Comparison of ENCODE assay signal across 12 cellular contexts in genomic region chr2:223612501-223612900, GRCh38. TPM values are rescaled to one million over a fixed set of nuclear protein-coding genes. Genes with fewer than 3 reads are reported as not detected.
DNase-seq lines count a peak whose midpoint lies in the region; ATAC-seq and TF ChIP-seq lines count a peak whose summit lies in the region.
"Had no signal": no experiment of that assay in that cellular context is flagged by ENCODE, and none has a peak within 500 bp of the region (broad histone marks: within the 10 kb centered on the region; RNA-seq: fewer than 3 reads in every experiment).

No MANE protein-coding gene starts in this region.

- peak overlapping the region; percentile 41 for H3K4me3 ChIP-seq in fibroblast of mammary gland (ENCODE audit: control insufficient read depth, low read depth, low read length)
- H3K4me3 ChIP-seq in neuron (ENCODE audit: low read length) = peak overlapping the region; percentile 57
- H3K4me3 ChIP-seq: BLaER1 had no signal

- no peaks in the 10 kb centered on the region for H3K9me3 ChIP-seq in neuron (ENCODE audit: low read length)

- peaks cover 10% of the 10 kb centered on the region for H3K4me1 ChIP-seq in neuron (ENCODE audit: insufficient read depth, low read length)

- H3K36me3 ChIP-seq in neuron (ENCODE audit: insufficient read depth, low read length) = no peaks in the 10 kb centered on the region
- H3K36me3 ChIP-seq: BLaER1 had no signal

- peak overlapping the region; percentile 41 for H3K27ac ChIP-seq in 22Rv1
- H3K27ac ChIP-seq: BLaER1 had no signal

- H2AFZ ChIP-seq in neuron (ENCODE audit: low read depth, low read length) = peak overlapping the region; percentile 94

- ATAC-seq in HG03139 (IDR thresholded peaks at IDR 0.05; ENCODE audit: unreplicated experiment) = no peak

- DNase-seq in SK-N-DZ (ENCODE audit: low spot score) (peak; percentile 8), fibroblast of mammary gland (ENCODE audit: low read depth) (no peak), epidermal melanocyte (ENCODE audit: insufficient read length, low spot score) (no peak), NCI-H1436 (lab: John Stamatoyannopoulos, UW) (no peak)
- DNase-seq in stimulated activated naive CD4-positive, alpha-beta T cell (lab: John Stamatoyannopoulos, UW) = no peak
- DNase-seq: activated CD8-positive, alpha-beta memory T cell treated with anti-CD3 and anti-CD28 coated beads, Interleukin-2, amount 50 U/mL, for 48 hours; effector CD4-positive, alpha-beta T cell; RPMI8226 had no signal

- H3K27me3 ChIP-seq in neuron (ENCODE audit: insufficient read depth, low read length) = no peaks in the 10 kb centered on the region
- H3K27me3 ChIP-seq: BLaER1 had no signal

- no peak for TF ChIP-seq CTCF in 22Rv1 (IDR thresholded peaks at IDR 0.05)
- TF ChIP-seq CTCF in fibroblast of mammary gland (conservative IDR thresholded peaks at IDR 0.05; ENCODE audit: control insufficient read depth, insufficient read depth, low read depth, low read length) = no peak

RNA-seq across cellular contexts. Expression of gene SCG2, which starts 10.3 kb away (rescaled TPM):
- polyA plus RNA-seq in SK-N-DZ (2014; cell fraction: cytosol; rRNA removed) = 54.6 and 64.5 TPM in 2 replicates
- polyA plus RNA-seq in SK-N-DZ (2014; cell fraction: nucleus; rRNA removed) = 22.2 and 22.7 TPM in 2 replicates
